ENCODE assay signal across 12 cellular contexts in the genomic region with DNA sequence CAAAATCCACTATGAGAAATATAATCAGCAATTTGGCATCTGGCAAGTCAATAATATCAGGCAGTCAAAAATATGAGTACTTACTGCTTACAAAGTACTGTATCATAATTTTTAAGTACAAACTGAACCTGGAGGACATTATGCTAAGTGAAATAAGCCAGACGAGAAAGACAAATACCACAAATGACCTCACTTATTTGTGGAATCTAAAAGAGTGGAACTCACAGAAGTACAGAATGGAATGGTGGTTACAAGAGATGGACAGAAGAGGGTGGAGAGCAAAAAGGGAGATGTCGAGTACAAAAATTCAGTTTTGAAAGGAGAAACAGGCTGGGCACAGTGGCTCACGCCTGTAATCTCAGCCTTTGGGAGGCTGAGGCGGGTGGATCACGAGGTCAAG. TPM values are rescaled to one million over a fixed set of nuclear protein-coding genes. Genes with fewer than 3 reads are reported as not detected.
DNase-seq lines count a peak whose midpoint lies in the region; ATAC-seq and TF ChIP-seq lines count a peak whose summit lies in the region.
"Had no signal": no experiment of that assay in that cellular context is flagged by ENCODE, and none has a peak within 500 bp of the region (broad histone marks: within the 10 kb centered on the region; RNA-seq: fewer than 3 reads in every experiment).

No MANE protein-coding gene starts in this region.

- in situ Hi-C loops in GM13976 (cut with MboI; ENCODE audit: low sequenced_read_pairs, unreplicated experiment), result no loop called here

- H3K27ac ChIP-seq in left ventricle myocardium inferior (replicated peaks) (peak overlapping the region; percentile 78), heart right ventricle (peak overlapping the region in 2 of 10 donors; percentile 22 to 72), epithelial cell of prostate (peak overlapping the region; percentile 20), vagina (peak overlapping the region; percentile 7)

- ATAC-seq in heart right ventricle, result no peak
- ATAC-seq in activated B cell treated with CpG ODN at 0.5 μM for 24 hours (ENCODE audit: low read depth), result no peak
- no peak for ATAC-seq in GM18498 (IDR thresholded peaks at IDR 0.05; ENCODE audit: unreplicated experiment)
- ATAC-seq in HG02884 (IDR thresholded peaks at IDR 0.05; ENCODE audit: unreplicated experiment), result no peak

- TF ChIP-seq POLR2A in vagina (IDR thresholded peaks at IDR 0.05), result no peak

- peak overlapping the region; percentile 67 for H3K27ac Mint-ChIP-seq in activated B cell treated with CpG ODN at 0.5 μM for 24 hours
- H3K27ac Mint-ChIP-seq: nephron had no signal

- CTCF ChIA-PET in activated B cell treated with CpG ODN at 0.5 μM for 24 hours (lab: Charles Lee), result no interaction called here

- POLR2A ChIA-PET in activated B cell treated with CpG ODN at 0.5 μM for 24 hours (lab: Charles Lee), result interaction anchor here (0.5 to 1.2 kb wide), 3 partner anchors 13 to 295 kb away, joined by 3 to 7 read pairs (median 4); a partner anchor contains a TSS

- H3K4me1 Mint-ChIP-seq in activated B cell treated with CpG ODN at 0.5 μM for 24 hours, result peaks cover 26% of the 10 kb centered on the region

- 88 to 93% methylated on average over 5 of the region's 5 CpGs for WGBS in heart right ventricle, 2 donors

- peaks cover 19% of the 10 kb centered on the region for H3K36me3 ChIP-seq in left ventricle myocardium inferior
- peaks cover 0 to 34% (median 2%) of the 10 kb centered on the region in 9 donors for H3K36me3 ChIP-seq in heart right ventricle
- no peaks in the 10 kb centered on the region for H3K36me3 ChIP-seq in vagina

- H3K9me3 Mint-ChIP-seq in activated B cell treated with CpG ODN at 0.5 μM for 24 hours, result no peaks in the 10 kb centered on the region

- no peaks in the 10 kb centered on the region for H3K27me3 Mint-ChIP-seq in activated B cell treated with CpG ODN at 0.5 μM for 24 hours

- TF ChIP-seq CTCF in left ventricle myocardium inferior (IDR thresholded peaks at IDR 0.05; ENCODE audit: borderline replicate concordance), result no peak
- TF ChIP-seq CTCF in heart right ventricle (IDR thresholded peaks at IDR 0.05), result no peak
- TF ChIP-seq CTCF in activated B cell treated with CpG ODN at 0.5 μM for 24 hours (IDR thresholded peaks at IDR 0.05), result no peak
- no peak for TF ChIP-seq CTCF in vagina (IDR thresholded peaks at IDR 0.05)
- no peak for TF ChIP-seq CTCF in GM13976 (IDR thresholded peaks at IDR 0.05; ENCODE audit: borderline replicate concordance, control extremely low read depth, extremely low read depth, insufficient read depth, missing control alignments)

- peak overlapping the region; percentile 33 for H3K4me3 Mint-ChIP-seq in activated B cell treated with CpG ODN at 0.5 μM for 24 hours
- H3K4me3 Mint-ChIP-seq: nephron had no signal

- H3K4me3 ChIP-seq in left ventricle myocardium inferior (no peak overlapping the region), heart right ventricle (no peak overlapping the region), vagina (no peak overlapping the region)

- H3K9me3 ChIP-seq in left ventricle myocardium inferior (replicated peaks) (no peaks in the 10 kb centered on the region), heart right ventricle (no peaks in the 10 kb centered on the region), vagina (no peaks in the 10 kb centered on the region)

- DNase-seq in left ventricle myocardium inferior, result no peak
- DNase-seq in heart right ventricle, result no peak
- no peak for DNase-seq in activated B cell treated with CpG ODN at 0.5 μM for 24 hours
- DNase-seq in epithelial cell of prostate (ENCODE audit: low read depth, low spot score), result no peak
- DNase-seq in vagina (ENCODE audit: extremely low spot score in 2 of 2), result no peak
- no peak for DNase-seq in GM13976 (ENCODE audit: low spot score)
- DNase-seq: DND-41, NCI-H226 had no signal

- intact Hi-C loops in left ventricle myocardium inferior (cut with micrococcal nuclease), result no loop called here
- intact Hi-C loops in heart right ventricle (cut with DNase I), result no loop called here
- intact Hi-C loops in activated B cell treated with CpG ODN at 0.5 μM for 24 hours (cut with micrococcal nuclease), result no loop called here
- intact Hi-C loops in vagina (cut with DNase I), result no loop called here

- H3K27me3 ChIP-seq in left ventricle myocardium inferior (ENCODE audit: low read depth) (no peaks in the 10 kb centered on the region), heart right ventricle (no peaks in the 10 kb centered on the region), vagina (no peaks in the 10 kb centered on the region)

- H3K4me1 ChIP-seq in left ventricle myocardium inferior (peaks cover 60% of the 10 kb centered on the region), heart right ventricle (peaks cover 3 to 51% (median 37%) of the 10 kb centered on the region in 9 donors), vagina (peaks cover 25% of the 10 kb centered on the region)

- peaks cover 27% of the 10 kb centered on the region for H3K36me3 Mint-ChIP-seq in activated B cell treated with CpG ODN at 0.5 μM for 24 hours (ENCODE audit: low read depth)

RNA-seq across cellular contexts. Expression of a gene that starts 12.4 kb away (rescaled TPM):
- 93.6 TPM for total RNA-seq in left ventricle myocardium inferior
- 100 to 1,000 TPM in 8 of 10 donors, 10 to 100 TPM in 2; 93.8 to 121 (median 106) TPM for total RNA-seq in heart right ventricle
- 10 to 100 TPM; 21.0 to 34.7 TPM for polyA plus RNA-seq in heart right ventricle
- total RNA-seq in activated B cell treated with CpG ODN at 0.5 μM for 24 hours, result 54.6 and 58.8 TPM in 2 replicates
- total RNA-seq in vagina, result 55.7 TPM

RNA-seq across cellular contexts. Expression of a gene that starts 42.9 kb away (rescaled TPM):
- total RNA-seq in left ventricle myocardium inferior, result 3.9 TPM
- total RNA-seq in heart right ventricle, result 1 to 10 TPM; 2.1 to 6.3 (median 3.9) TPM
- polyA plus RNA-seq in heart right ventricle, result 1 to 10 TPM; 4.7 to 8.1 TPM
- total RNA-seq in activated B cell treated with CpG ODN at 0.5 μM for 24 hours, result 5.1 and 5.2 TPM in 2 replicates
- 2.9 TPM for total RNA-seq in vagina

RNA-seq across cellular contexts. Expression of a gene that starts 58.8 kb away (rescaled TPM):
- total RNA-seq in left ventricle myocardium inferior (not detected), heart right ventricle (under 1 TPM in 3 of 10 donors, not detected in 7; 0.29 to 0.53 (median 0.52) TPM), activated B cell treated with CpG ODN at 0.5 μM for 24 hours (not detected in 2 replicates), vagina (1.2 TPM)
- polyA plus RNA-seq in heart right ventricle, result 1 to 10 TPM in 1 of 2 donors, under 1 TPM in 1; 0.23 to 1.0 TPM
- total RNA-seq: kidney epithelial cell had no signal
